10 cellular contexts compared by ENCODE assay signal in genomic region chr10:79490400-79491081, GRCh38. TPM values are rescaled to one million over a fixed set of nuclear protein-coding genes. Genes with fewer than 3 reads are reported as not detected.
DNase-seq lines count a peak whose midpoint lies in the region; ATAC-seq, FAIRE-seq and TF ChIP-seq lines count a peak whose summit lies in the region.
"Had no signal": no experiment of that assay in that cellular context is flagged by ENCODE, and none has a peak within 500 bp of the region (broad histone marks: within the 10 kb centered on the region; RNA-seq: fewer than 3 reads in every experiment).

No MANE protein-coding gene starts in this region.

- no peak overlapping the region for H3K4me3 ChIP-seq in HEK293 (ENCODE audit: low read depth, low read length)
- H3K4me3 ChIP-seq in astrocyte of the cerebellum (ENCODE audit: low read depth, low read length): no peak overlapping the region
- no peak overlapping the region for H3K4me3 ChIP-seq in kidney (ENCODE audit: low read length in 2 of 2)
- H3K4me3 ChIP-seq in stomach: no peak overlapping the region

- H3K27ac ChIP-seq in HEK293 (ENCODE audit: extremely low read depth, low read depth, low read length) (no peak overlapping the region), kidney (ENCODE audit: low read depth in 2 of 2, low read length in 2 of 2) (no peak overlapping the region), stomach (peak overlapping the region in 4 of 5 donors; percentile 9 to 79 (median 30))
- H3K27ac ChIP-seq: VCaP had no signal

- in situ Hi-C loops in astrocyte of the cerebellum (cut with HindIII; ENCODE audit: low sequenced_read_pairs): loop anchor here (5.0 kb wide), 1 partner anchor 78 kb away; no protein-coding TSS in a partner anchor

- POLR2A ChIA-PET in HEK293 (lab: Yijun Ruan, JAX): no interaction called here

- CTCF ChIA-PET in HEK293 (lab: Yijun Ruan, JAX): interaction anchor here (0.6 to 1.1 kb wide), 5 partner anchors 81 to 154 kb away, joined by 3 to 6 read pairs (median 3); no protein-coding TSS in a partner anchor

- no peaks in the 10 kb centered on the region for H3K9me3 ChIP-seq in HEK293 (ENCODE audit: control insufficient read depth, insufficient read depth, low read depth, low read length)
- H3K9me3 ChIP-seq in kidney (ENCODE audit: control insufficient read depth in 1 of 2, low read length in 2 of 2): no peaks in the 10 kb centered on the region
- no peaks in the 10 kb centered on the region for H3K9me3 ChIP-seq in stomach

- ATAC-seq in GM19324 (IDR thresholded peaks at IDR 0.05; ENCODE audit: low FRiP score, unreplicated experiment): no peak

- TF ChIP-seq CTCF in HEK293 (tag by site-specific recombination; IDR thresholded peaks at IDR 0.05) (no peak), astrocyte of the cerebellum (IDR thresholded peaks at IDR 0.05; ENCODE audit: low read depth, low read length, missing control alignments) (no peak), kidney (IDR thresholded peaks at IDR 0.05; ENCODE audit: borderline replicate concordance, extremely low read depth, insufficient read depth) (no peak), stomach (IDR thresholded peaks at IDR 0.05) (no peak)

- TF ChIP-seq POLR2A in stomach (IDR thresholded peaks at IDR 0.05): no peak

- DNase-seq in astrocyte of the cerebellum (ENCODE audit: low read depth) (peak; percentile 40), kidney (peak; percentile 80), stomach (no peak), SK-N-DZ (ENCODE audit: low spot score) (no peak), 8988T (no peak)
- DNase-seq: MM.1S, nucleus accumbens had no signal

- H3K36me3 ChIP-seq in HEK293 (ENCODE audit: control insufficient read depth in 2 of 2, insufficient read depth in 1 of 2, low read length in 2 of 2) (no peaks in the 10 kb centered on the region), kidney (ENCODE audit: control insufficient read depth in 1 of 2, insufficient read depth in 2 of 2, low read length in 2 of 2) (no peaks in the 10 kb centered on the region), stomach (no peaks in the 10 kb centered on the region)

- TF ChIP-seq EP300 in stomach (IDR thresholded peaks at IDR 0.05): no peak

- 52 to 76% (median 72%) methylated on average over 8 to 9 of the region's 9 CpGs for WGBS in stomach, 5 donors

- H3K4me1 ChIP-seq in HEK293 (ENCODE audit: control insufficient read depth, insufficient read depth, low read length): no peaks in the 10 kb centered on the region
- peaks cover 0 to 6% of the 10 kb centered on the region in 2 donors for H3K4me1 ChIP-seq in kidney (ENCODE audit: control insufficient read depth in 1 of 2, insufficient read depth in 1 of 2, low read depth in 1 of 2, low read length in 2 of 2)
- H3K4me1 ChIP-seq in stomach: peaks cover 0 to 34% (median 21%) of the 10 kb centered on the region in 4 donors

- intact Hi-C loops in kidney (cut with DNase I) (loop anchor here (10.0 kb wide), 1 partner anchor 116 kb away; no protein-coding TSS in a partner anchor), stomach (cut with DNase I; ENCODE audit: low total_unique reads) (no loop called here)

- H3K9ac ChIP-seq in kidney (ENCODE audit: low read length in 2 of 2): no peak overlapping the region

- FAIRE-seq in kidney (lab: Jason Lieb, UNC): no peak

- no peaks in the 10 kb centered on the region for H3K27me3 ChIP-seq in stomach

TF ChIP-seq in HEK293, 187 proteins besides CTCF, POLR2A, EP300 and RAD21 (continues in another document):
- TF ChIP-seq ZNF121 (tag by site-specific recombination; IDR thresholded peaks at IDR 0.05) (no peak), ZFP37 (tag by site-specific recombination; IDR thresholded peaks at IDR 0.05) (no peak), SETDB1 (IDR thresholded peaks at IDR 0.05; ENCODE audit: insufficient read length, low read length) (no peak), HOXA7 (CRISPR knock-in tag; IDR thresholded peaks at IDR 0.05; ENCODE audit: borderline replicate concordance) (no peak), ZNF26 (tag by site-specific recombination; IDR thresholded peaks at IDR 0.05) (no peak), PBX3 (CRISPR knock-in tag; IDR thresholded peaks at IDR 0.05) (no peak), ZNF645 (tag by site-specific recombination; IDR thresholded peaks at IDR 0.05) (no peak), ZNF302 (tag by site-specific recombination; IDR thresholded peaks at IDR 0.05; ENCODE audit: low read depth) (no peak), SP3 (tag by site-specific recombination; IDR thresholded peaks at IDR 0.05) (0 out of 2 replicates have a peak, but pooled peaks have one; percentile 29), WT1 (tag by site-specific recombination; IDR thresholded peaks at IDR 0.05) (no peak), ZNF843 (tag by site-specific recombination; IDR thresholded peaks at IDR 0.05) (no peak), ZFHX2 (tag by site-specific recombination; conservative IDR thresholded peaks at IDR 0.05) (peak; percentile 36; the same call in 1 of the 2 replicates), ZNF701 (tag by site-specific recombination; IDR thresholded peaks at IDR 0.05) (peak; percentile 88), ZNF184 (tag by site-specific recombination; IDR thresholded peaks at IDR 0.05) (no peak), ZNF521 (tag by site-specific recombination; IDR thresholded peaks at IDR 0.05) (no peak), KLF1 (tag by site-specific recombination; IDR thresholded peaks at IDR 0.05) (peak; percentile 40; the same call in 1 of the 2 replicates), ZNF777 (tag by site-specific recombination; IDR thresholded peaks at IDR 0.05; ENCODE audit: borderline replicate concordance) (no peak), ZNF398 (tag by site-specific recombination; IDR thresholded peaks at IDR 0.05) (no peak)

RNA-seq across cellular contexts. Expression of gene EIF5AL1, which starts 21.8 kb away (rescaled TPM):
- total RNA-seq in kidney (0.54 TPM), stomach (under 1 TPM in 2 of 5 donors, not detected in 3; 0.18 to 0.29 TPM)
- polyA plus RNA-seq in kidney (ENCODE audit: insufficient read depth, low read depth, low replicate concordance) (1.4 TPM), stomach (under 1 TPM; 0.46 to 0.75 (median 0.68) TPM)
- 0.21 and 0.29 TPM in 2 replicates for polyA plus RNA-seq in SK-N-DZ (2014; cell fraction: cytosol; rRNA removed)
- 0.11 and 0.13 TPM in 2 replicates for polyA plus RNA-seq in SK-N-DZ (2014; cell fraction: nucleus; rRNA removed)

RNA-seq across cellular contexts. Expression of gene ZCCHC24, which starts 45.1 kb away (rescaled TPM):
- total RNA-seq in kidney: 21.3 TPM
- polyA plus RNA-seq in kidney (ENCODE audit: insufficient read depth, low read depth, low replicate concordance): 8.4 TPM
- total RNA-seq in stomach: 10 to 100 TPM in 4 of 5 donors, 1 to 10 TPM in 1; 9.7 to 60.3 (median 28.0) TPM
- polyA plus RNA-seq in stomach: 10 to 100 TPM; 13.3 to 53.0 (median 45.3) TPM
- polyA plus RNA-seq in SK-N-DZ (2014; cell fraction: cytosol; rRNA removed): 1.1 and 2.0 TPM in 2 replicates
- polyA plus RNA-seq in SK-N-DZ (2014; cell fraction: nucleus; rRNA removed): 0.60 and 0.84 TPM in 2 replicates

Comparison
In these comparisons a context has a peak if more than half of its experiments do, and no peak if none do; other contexts are left out.
1. H3K27ac ChIP-seq: peak in stomach (4 of 5); none in HEK293 (single experiment) and kidney (0 of 2).
2. DNase-seq: peak in astrocyte of the cerebellum (single experiment) and kidney (single experiment); none in stomach (single experiment), SK-N-DZ (single experiment) and 8988T (single experiment).